Comparison of ENCODE assay signal across 14 cellular contexts in genomic region chr11:356610-357009, GRCh38. TPM values are rescaled to one million over a fixed set of nuclear protein-coding genes. Genes with fewer than 3 reads are reported as not detected.
"Had no signal": no experiment of that assay in that cellular context is flagged by ENCODE, and none has a peak within 500 bp of the region (broad histone marks: within the 10 kb centered on the region; RNA-seq: fewer than 3 reads in every experiment).

No MANE protein-coding gene starts in this region.

- H3K9me3 ChIP-seq: thoracic aorta, upper lobe of right lung had no signal

- H3K9me3 Mint-ChIP-seq: activated B cell treated with CpG ODN at 0.5 μM for 24 hours; activated T-cell treated with anti-CD3 and anti-CD28 coated beads, Interleukin-2, amount 50 U/mL, for 24 hours; activated T-helper 17 cell treated with anti-CD3 and anti-CD28 coated beads, Interleukin-2, amount 50 U/mL, for 72 hours had no signal

- H3K27ac Mint-ChIP-seq: activated B cell treated with CpG ODN at 0.5 μM for 24 hours; activated CD4-positive, alpha-beta T cell treated with anti-CD3 and anti-CD28 coated beads for 36 hours; activated T-cell treated with anti-CD3 and anti-CD28 coated beads, Interleukin-2, amount 50 U/mL, for 24 hours; activated T-helper 17 cell treated with anti-CD3 and anti-CD28 coated beads, Interleukin-2, amount 50 U/mL, for 72 hours; endodermal cell; naive B cell; T-helper 1 cell treated with Interleukin-12 subunit alpha and Interleukin-12 subunit beta and Interleukin-4 antibody, amounts not matched to agents 30 μg/mL and 1 μg/mL, for 36 hours had no signal

- H3K27me3 Mint-ChIP-seq: activated B cell treated with CpG ODN at 0.5 μM for 24 hours; activated CD4-positive, alpha-beta T cell treated with anti-CD3 and anti-CD28 coated beads for 36 hours; activated T-cell treated with anti-CD3 and anti-CD28 coated beads, Interleukin-2, amount 50 U/mL, for 24 hours; activated T-helper 17 cell treated with anti-CD3 and anti-CD28 coated beads, Interleukin-2, amount 50 U/mL, for 72 hours had no signal

- H3K27me3 ChIP-seq: upper lobe of right lung had no signal

- H3K4me3 Mint-ChIP-seq: activated CD4-positive, alpha-beta T cell treated with anti-CD3 and anti-CD28 coated beads for 36 hours; activated T-helper 17 cell treated with anti-CD3 and anti-CD28 coated beads, Interleukin-2, amount 50 U/mL, for 72 hours; neural crest cell; T-helper 1 cell treated with Interleukin-12 subunit alpha and Interleukin-12 subunit beta and Interleukin-4 antibody, amounts not matched to agents 30 μg/mL and 1 μg/mL, for 36 hours had no signal

- H3K36me3 ChIP-seq: heart left ventricle, sigmoid colon, thoracic aorta, upper lobe of right lung had no signal

- FAIRE-seq: keratinocyte had no signal

- H3K36me3 Mint-ChIP-seq: naive B cell had no signal

RNA-seq across cellular contexts. Expression of gene B4GALNT4, which starts 12.7 kb away (rescaled TPM):
- total RNA-seq: activated B cell treated with CpG ODN at 0.5 μM for 24 hours had no signal

RNA-seq across cellular contexts. Expression of gene PKP3, which starts 37.4 kb away (rescaled TPM):
- total RNA-seq: activated naive CD4-positive, alpha-beta T cell treated with anti-CD3 and anti-CD28 coated beads for 36 hours; activated T-helper 17 cell treated with anti-CD3 and anti-CD28 coated beads, Interleukin-2, amount 50 U/mL, for 72 hours had no signal
